In genomic region chr4:23969635-23970034, GRCh38 we compare ENCODE assay signal across 27 cellular contexts.
"Had no signal": no experiment of that assay in that cellular context is flagged by ENCODE, and none has a peak within 500 bp of the region (broad histone marks: within the 10 kb centered on the region; RNA-seq: fewer than 3 reads in every experiment).

No MANE protein-coding gene starts in this region.

- H3K36me3 ChIP-seq: ascending aorta, cardiac muscle cell, transverse colon, WERI-Rb-1 had no signal

- ATAC-seq: natural killer cell; stimulated activated naive CD8-positive, alpha-beta T cell treated with anti-CD3 and anti-CD28 coated beads, Interleukin-15, Interleukin-2, amounts not matched to agents 100 U/mL and 50 U/mL, for 24 hours; T-helper 17 cell had no signal

- DNase-seq: activated CD4-positive, alpha-beta memory T cell treated with anti-CD3 and anti-CD28 coated beads for 36 hours; activated CD4-positive, alpha-beta T cell treated with anti-CD3 and anti-CD28 coated beads, Interleukin-2, amount 10 ng/mL, durations not matched to agents 24 days and 14 days; activated CD4-positive, CD25-positive, alpha-beta regulatory T cell treated with anti-CD3 and anti-CD28 coated beads, Interleukin-2, amount 50 U/mL, for 72 hours; activated CD8-positive, alpha-beta memory T cell treated with anti-CD3 and anti-CD28 coated beads, Interleukin-2, amount 50 U/mL, for 4 hours; activated gamma-delta T cell; activated naive CD4-positive, alpha-beta T cell treated with anti-CD3 and anti-CD28 coated beads, Interleukin-2, amount 10 ng/mL, durations not matched to agents 7 days and 5 days; activated naive CD8-positive, alpha-beta T cell treated with anti-CD3 and anti-CD28 coated beads, Interleukin-2, amount 10 ng/mL, durations not matched to agents 7 days and 5 days; activated T-cell treated with anti-CD3 and anti-CD28 coated beads, Interleukin-2, amount 50 U/mL, for 1 hour; cerebellar nuclear complex; dorsolateral prefrontal cortex; effector memory CD4-positive, alpha-beta T cell; erythroblast; glutamatergic neuron; natural killer cell; posterior cingulate gyrus; stimulated activated CD4-positive, alpha-beta T cell treated with anti-CD3 and anti-CD28 coated beads, Interleukin-12 subunit alpha, Interleukin-12 subunit beta, amount 100 ng/mL, for 4 hours; stimulated activated CD4-positive, alpha-beta T cell treated with anti-CD3 and anti-CD28 coated beads, Interleukin-4, amount 100 ng/mL, for 1 hour; stimulated activated naive CD8-positive, alpha-beta T cell treated with anti-CD3 and anti-CD28 coated beads, Interleukin-15, Interleukin-2, amounts not matched to agents 100 U/mL and 50 U/mL, for 24 hours; T-helper 17 cell; T1000; testis; transverse colon; WERI-Rb-1 had no signal

- H3K27me3 ChIP-seq: ascending aorta, cardiac muscle cell, dorsolateral prefrontal cortex, testis, transverse colon had no signal

- H3K27ac ChIP-seq: ascending aorta, cardiac muscle cell, coronary artery, dorsolateral prefrontal cortex, skin epidermis, testis, transverse colon, WERI-Rb-1 had no signal

- H3K9me3 ChIP-seq: ascending aorta, testis, transverse colon had no signal

- H3K4me1 ChIP-seq: ascending aorta, testis had no signal

- H3K4me3 ChIP-seq: ascending aorta, cardiac muscle cell, coronary artery, dorsolateral prefrontal cortex, skin epidermis, testis, transverse colon had no signal
